10 cellular contexts compared by ENCODE assay signal in genomic region chr6:47335456-47335855, GRCh38. TPM values are rescaled to one million over a fixed set of nuclear protein-coding genes. Genes with fewer than 3 reads are reported as not detected.
DNase-seq lines count a peak whose midpoint lies in the region; ATAC-seq and TF ChIP-seq lines count a peak whose summit lies in the region.
"Had no signal": no experiment of that assay in that cellular context is flagged by ENCODE, and none has a peak within 500 bp of the region (broad histone marks: within the 10 kb centered on the region; RNA-seq: fewer than 3 reads in every experiment).

No MANE protein-coding gene starts in this region.

- no peak for DNase-seq in activated B cell treated with CpG ODN at 0.5 μM for 24 hours
- DNase-seq in activated T-cell treated with anti-CD3 and anti-CD28 coated beads, Interleukin-2, amount 50 U/mL, for 72 hours, result no peak
- no peak for DNase-seq in NCI-H146 treated with DMSO at 0.1 percent for 48 hours (lab: John Stamatoyannopoulos, UW; ENCODE audit: unreplicated experiment)
- DNase-seq in HT-29 (ENCODE audit: low spot score), result no peak
- no peak for DNase-seq in GM19238 (ENCODE audit: insufficient read length, low spot score)
- DNase-seq: NCI-H2227 treated with DMSO at 0.1 percent for 48 hours, T1000 had no signal

- H3K27ac Mint-ChIP-seq in activated B cell treated with CpG ODN at 0.5 μM for 24 hours, result peak overlapping the region; percentile 21
- H3K27ac Mint-ChIP-seq in activated T-cell treated with anti-CD3 and anti-CD28 coated beads, Interleukin-2, amount 50 U/mL, for 72 hours, result no peak overlapping the region

- peaks cover 19% of the 10 kb centered on the region for H3K4me1 Mint-ChIP-seq in activated B cell treated with CpG ODN at 0.5 μM for 24 hours
- H3K4me1 Mint-ChIP-seq in activated T-cell treated with anti-CD3 and anti-CD28 coated beads, Interleukin-2, amount 50 U/mL, for 72 hours (ENCODE audit: low read depth), result no peaks in the 10 kb centered on the region

- no peak for TF ChIP-seq CTCF in activated B cell treated with CpG ODN at 0.5 μM for 24 hours (IDR thresholded peaks at IDR 0.05)

- POLR2A ChIA-PET in activated B cell treated with CpG ODN at 0.5 μM for 24 hours (lab: Charles Lee), result no interaction called here

- no peaks in the 10 kb centered on the region for H3K36me3 Mint-ChIP-seq in activated B cell treated with CpG ODN at 0.5 μM for 24 hours (ENCODE audit: low read depth)
- H3K36me3 Mint-ChIP-seq in activated T-cell treated with anti-CD3 and anti-CD28 coated beads, Interleukin-2, amount 50 U/mL, for 72 hours (ENCODE audit: insufficient read depth in 2 of 2), result no peaks in the 10 kb centered on the region

- peak overlapping the region; percentile 0 for H3K4me3 Mint-ChIP-seq in activated B cell treated with CpG ODN at 0.5 μM for 24 hours
- H3K4me3 Mint-ChIP-seq in activated T-cell treated with anti-CD3 and anti-CD28 coated beads, Interleukin-2, amount 50 U/mL, for 72 hours, result no peak overlapping the region

- intact Hi-C loops in activated B cell treated with CpG ODN at 0.5 μM for 24 hours (cut with micrococcal nuclease), result no loop called here

- no peaks in the 10 kb centered on the region for H3K9me3 Mint-ChIP-seq in activated B cell treated with CpG ODN at 0.5 μM for 24 hours
- H3K9me3 Mint-ChIP-seq in activated T-cell treated with anti-CD3 and anti-CD28 coated beads, Interleukin-2, amount 50 U/mL, for 72 hours, result no peaks in the 10 kb centered on the region

- CTCF ChIA-PET in activated B cell treated with CpG ODN at 0.5 μM for 24 hours (lab: Charles Lee), result no interaction called here

- H3K27me3 Mint-ChIP-seq in activated B cell treated with CpG ODN at 0.5 μM for 24 hours, result no peaks in the 10 kb centered on the region
- H3K27me3 Mint-ChIP-seq in activated T-cell treated with anti-CD3 and anti-CD28 coated beads, Interleukin-2, amount 50 U/mL, for 72 hours (ENCODE audit: low read depth), result peaks cover 23% of the 10 kb centered on the region

- ATAC-seq in GM18508 (IDR thresholded peaks at IDR 0.05; ENCODE audit: insufficient read depth, unreplicated experiment) (peak; percentile 89), GM21619 (IDR thresholded peaks at IDR 0.05; ENCODE audit: unreplicated experiment) (peak; percentile 90), HG03442 (IDR thresholded peaks at IDR 0.05; ENCODE audit: unreplicated experiment) (peak; percentile 91), activated B cell treated with CpG ODN at 0.5 μM for 24 hours (ENCODE audit: low read depth) (peak; percentile 73)
- no peak for ATAC-seq in activated T-cell treated with anti-CD3 and anti-CD28 coated beads, Interleukin-2, amount 50 U/mL, for 72 hours (replicated peaks in 1 of 2)

RNA-seq across cellular contexts. Expression of gene TNFRSF21, which starts 25.8 kb away (rescaled TPM):
- total RNA-seq in activated B cell treated with CpG ODN at 0.5 μM for 24 hours, result 1.0 and 1.1 TPM in 2 replicates
- total RNA-seq in activated T-cell treated with anti-CD3 and anti-CD28 coated beads, Interleukin-2, amount 50 U/mL, for 72 hours, result 1 to 10 TPM; 4.3 to 5.8 TPM
- total RNA-seq in HT-29 (2014; rRNA removed; shearing (Covaris generic)), result 115 and 117 TPM in 2 replicates

Comparison
In these comparisons a context has a peak if more than half of its experiments do, and no peak if none do; other contexts are left out.
1. ATAC-seq: peak in GM18508 (single experiment), GM21619 (single experiment), HG03442 (single experiment) and activated B cell treated with CpG ODN at 0.5 μM for 24 hours (single experiment); none in activated T-cell treated with anti-CD3 and anti-CD28 coated beads, Interleukin-2, amount 50 U/mL, for 72 hours (0 of 2).
2. RNA of gene TNFRSF21, which starts 25.8 kb away (total RNA-seq): 115 to 117 TPM in HT-29; 4.3 to 5.8 TPM in activated T-cell treated with anti-CD3 and anti-CD28 coated beads, Interleukin-2, amount 50 U/mL, for 72 hours and 1.0 to 1.1 TPM in activated B cell treated with CpG ODN at 0.5 μM for 24 hours; every median in the first group is over 10 times any median in the second.